8 cellular contexts compared by ENCODE assay signal in genomic region chr10:111076682-111077661, GRCh38. TPM values are rescaled to one million over a fixed set of nuclear protein-coding genes. Genes with fewer than 3 reads are reported as not detected.
A peak's percentile ranks its signal among the peaks of the same experiment; 100 is the strongest.
DNase-seq lines count a peak whose midpoint lies in the region; ATAC-seq and TF ChIP-seq lines count a peak whose summit lies in the region.

Gene ADRA2A, plus strand, starts transcription at chr10:111077029. Its CDS starts 968 bp downstream, at chr10:111077997.

- H3K4me1 ChIP-seq in adrenal gland (replicated peaks in 1 of 2) = peaks cover 5 to 23% of the 10 kb centered on the region in 2 donors
- H3K4me1 ChIP-seq in prostate gland (replicated peaks) = peaks cover 4% of the 10 kb centered on the region

- H3K27ac ChIP-seq in adrenal gland (no peak within 1 kb of the TSS), prostate gland (no peak within 1 kb of the TSS)

- TF ChIP-seq CTCF in adrenal gland (IDR thresholded peaks at IDR 0.05) = no peak
- TF ChIP-seq CTCF in prostate gland (IDR thresholded peaks at IDR 0.05) = no peak

- intact Hi-C loops in adrenal gland (cut with DNase I) (loop anchor here (10.0 kb wide), 2 partner anchors 288 to 518 kb away; no protein-coding TSS in a partner anchor), prostate gland (cut with DNase I) (loop anchor here (10.0 kb wide), 1 partner anchor 1058 kb away; no protein-coding TSS in a partner anchor)

- ATAC-seq in GM21447 (IDR thresholded peaks at IDR 0.05; ENCODE audit: unreplicated experiment) (no peak), HG03460 (IDR thresholded peaks at IDR 0.05; ENCODE audit: unreplicated experiment) (no peak)

- H3K4me3 ChIP-seq in adrenal gland = peak within 1 kb of the TSS in 2 of 4 donors; percentile 37 to 51
- peak within 1 kb of the TSS; percentile 32 to 33 for H3K4me3 ChIP-seq in prostate gland

- POLR2A ChIA-PET in HEK293T (lab: Yijun Ruan, JAX) = interaction anchor here (1.3 kb wide), 1 partner anchor 158 kb away, joined by 5 read pairs; the partner anchor contains the start of genes BBIP1 and SHOC2

- 0 to 1% (median 0%) methylated on average over 10 to 89 of the region's 89 CpGs for WGBS in adrenal gland, 4 donors
- WGBS in prostate gland = 1% methylated on average over 86 of the region's 89 CpGs

- TF ChIP-seq POLR2A in adrenal gland (IDR thresholded peaks at IDR 0.05) = no peak
- no peak for TF ChIP-seq POLR2A in prostate gland (IDR thresholded peaks at IDR 0.05)

- H3K27me3 ChIP-seq in adrenal gland = peaks cover 43% of the 10 kb centered on the region
- peaks cover 8% of the 10 kb centered on the region for H3K27me3 ChIP-seq in prostate gland (replicated peaks; ENCODE audit: insufficient read depth)

- H3K36me3 ChIP-seq in adrenal gland (replicated peaks in 1 of 2) (no peaks in the 10 kb centered on the region), prostate gland (no peaks in the 10 kb centered on the region)

- DNase-seq in DMS53 (lab: John Stamatoyannopoulos, UW) (peak; percentile 88), HEK293T (ENCODE audit: extremely low spot score) (peak; percentile 81), NCI-H69 (lab: John Stamatoyannopoulos, UW) (peak; percentile 72), adrenal gland (peak in 6 of 7 donors; percentile 21 to 40 (median 32)), hepatic stellate cell (ENCODE audit: low spot score) (peak; percentile 47), prostate gland (ENCODE audit: low spot score) (no peak)

- H3K9me3 ChIP-seq in adrenal gland (replicated peaks in 1 of 3) (no peaks in the 10 kb centered on the region), prostate gland (no peaks in the 10 kb centered on the region)

- CTCF ChIA-PET in HEK293T (lab: Yijun Ruan, JAX) = interaction anchor here (0.6 to 2.2 kb wide), 11 partner anchors 11 to 1061 kb away, joined by 3 to 18 read pairs (median 5); no protein-coding TSS in a partner anchor

TF ChIP-seq in HEK293T, 16 proteins besides CTCF, POLR2A, EP300 and RAD21:
- TF ChIP-seq CTBP1 (IDR thresholded peaks at IDR 0.05; ENCODE audit: borderline replicate concordance) = no peak
- TF ChIP-seq SP1 (IDR thresholded peaks at IDR 0.05) = no peak
- peak; percentile 56 for TF ChIP-seq L3MBTL2 (conservative IDR thresholded peaks at IDR 0.05)
- TF ChIP-seq BHLHE40 (IDR thresholded peaks at IDR 0.05; ENCODE audit: borderline replicate concordance) = no peak

RNA-seq across cellular contexts. Expression of gene ADRA2A, which starts in this region (rescaled TPM):
- total RNA-seq in adrenal gland = 1 to 10 TPM; 2.3 to 9.6 (median 3.8) TPM
- polyA plus RNA-seq in adrenal gland = 1 to 10 TPM in 1 of 3 donors, under 1 TPM in 2; 0.32 to 1.0 (median 0.75) TPM
- 10 to 100 TPM in 1 of 2 donors, under 1 TPM in 1; 0.41 to 12.3 TPM for total RNA-seq in prostate gland
